Comparison of ENCODE assay signal across 8 cellular contexts in the genomic region with DNA sequence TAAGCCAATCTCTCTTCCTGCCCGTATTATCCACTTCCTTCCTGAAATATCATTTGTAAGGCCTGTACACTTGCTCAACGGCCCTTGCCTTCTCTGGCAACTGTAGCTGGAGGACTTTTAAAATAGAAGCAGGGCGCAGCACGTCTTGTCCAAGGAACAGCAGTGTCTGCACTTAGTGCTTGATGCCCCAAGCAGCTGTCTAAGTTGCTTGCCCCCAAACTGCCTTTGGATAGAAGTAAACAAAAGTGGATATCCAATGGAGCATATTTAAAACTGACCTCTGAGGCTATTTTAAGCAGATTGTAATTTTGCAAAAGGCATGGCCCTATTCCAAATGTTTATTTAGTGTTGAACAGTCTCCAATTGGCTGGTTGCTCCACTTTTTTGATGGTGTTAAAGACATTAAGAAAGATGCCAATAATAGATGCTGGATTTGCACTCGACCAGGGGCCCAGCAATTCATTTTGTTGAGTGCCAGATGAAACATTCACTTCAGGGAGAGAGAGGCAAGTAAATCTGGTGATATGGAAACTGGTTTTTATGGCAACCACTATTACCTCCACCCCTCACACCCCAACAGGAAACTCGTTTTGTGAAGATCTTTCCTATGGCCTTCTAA.
DNase-seq lines count a peak whose midpoint lies in the region; ATAC-seq and TF ChIP-seq lines count a peak whose summit lies in the region.
"Had no signal": no experiment of that assay in that cellular context is flagged by ENCODE, and none has a peak within 500 bp of the region (broad histone marks: within the 10 kb centered on the region; RNA-seq: fewer than 3 reads in every experiment).

No MANE protein-coding gene starts in this region.

- WGBS in adrenal gland, 4 donors = 29 to 45% (median 37%) methylated on average over 6 of the region's 6 CpGs
- 11% methylated on average over 6 of the region's 6 CpGs for WGBS in lower leg skin, 2 donors
- WGBS in tibial nerve, 2 donors = 13 to 19% methylated on average over 6 of the region's 6 CpGs

- H3K27ac ChIP-seq in adrenal gland (peak overlapping the region in 2 of 5 donors; percentile 22 to 64), tibial nerve (peak overlapping the region in 1 of 4 donors; percentile 29)

- H3K4me1 ChIP-seq in adrenal gland (replicated peaks in 1 of 2) = peaks cover 0 to 30% of the 10 kb centered on the region in 2 donors
- peaks cover 0 to 38% (median 6%) of the 10 kb centered on the region in 4 donors for H3K4me1 ChIP-seq in tibial nerve

- intact Hi-C loops in adrenal gland (cut with DNase I) (no loop called here), lower leg skin (cut with DNase I; ENCODE audit: low total_unique reads) (no loop called here)

- peak in 1 of 2 donors; percentile 90 for TF ChIP-seq EP300 in tibial nerve (IDR thresholded peaks at IDR 0.05)

- TF ChIP-seq CTCF in adrenal gland (IDR thresholded peaks at IDR 0.05) (no peak), lower leg skin (IDR thresholded peaks at IDR 0.05) (no peak), tibial nerve (IDR thresholded peaks at IDR 0.05) (no peak)

- DNase-seq in NCI-H1417 (lab: John Stamatoyannopoulos, UW) (peak in 2 of 3 experiments; percentile 47 to 83), adrenal gland (peak; percentile 45 to 87 (median 70)), lower leg skin (ENCODE audit: low spot score in 2 of 2) (peak; percentile 71 to 88), tibial nerve (ENCODE audit: low spot score in 2 of 2) (peak; percentile 35 to 69), NCI-H1694 (lab: John Stamatoyannopoulos, UW) (no peak), D341Med (ENCODE audit: low spot score) (no peak)
- DNase-seq: amniotic stem cell had no signal

- ATAC-seq in HG02970 (IDR thresholded peaks at IDR 0.05; ENCODE audit: low FRiP score, unreplicated experiment) = no peak

- H3K4me3 ChIP-seq in adrenal gland (no peak overlapping the region), lower leg skin (ENCODE audit: low read depth, poor library complexity, severe bottlenecking) (no peak overlapping the region), tibial nerve (no peak overlapping the region)

- H3K27me3 ChIP-seq in adrenal gland = no peaks in the 10 kb centered on the region
- no peaks in the 10 kb centered on the region for H3K27me3 ChIP-seq in tibial nerve

- no peaks in the 10 kb centered on the region for H3K36me3 ChIP-seq in adrenal gland (replicated peaks in 1 of 2)
- H3K36me3 ChIP-seq in tibial nerve = no peaks in the 10 kb centered on the region

- TF ChIP-seq POLR2A in adrenal gland (IDR thresholded peaks at IDR 0.05) (no peak), lower leg skin (IDR thresholded peaks at IDR 0.05) (no peak), tibial nerve (IDR thresholded peaks at IDR 0.05) (no peak)

- H3K9me3 ChIP-seq in adrenal gland (replicated peaks in 1 of 3) = no peaks in the 10 kb centered on the region
- H3K9me3 ChIP-seq in tibial nerve = no peaks in the 10 kb centered on the region

Comparison
In these comparisons a context has a peak if more than half of its experiments do, and no peak if none do; other contexts are left out.
1. DNase-seq: peak in NCI-H1417 (2 of 3), adrenal gland (7 of 7), lower leg skin (2 of 2) and tibial nerve (2 of 2); none in NCI-H1694 (single experiment) and D341Med (single experiment).